Comparison of ENCODE assay signal across 8 cellular contexts in the genomic region with DNA sequence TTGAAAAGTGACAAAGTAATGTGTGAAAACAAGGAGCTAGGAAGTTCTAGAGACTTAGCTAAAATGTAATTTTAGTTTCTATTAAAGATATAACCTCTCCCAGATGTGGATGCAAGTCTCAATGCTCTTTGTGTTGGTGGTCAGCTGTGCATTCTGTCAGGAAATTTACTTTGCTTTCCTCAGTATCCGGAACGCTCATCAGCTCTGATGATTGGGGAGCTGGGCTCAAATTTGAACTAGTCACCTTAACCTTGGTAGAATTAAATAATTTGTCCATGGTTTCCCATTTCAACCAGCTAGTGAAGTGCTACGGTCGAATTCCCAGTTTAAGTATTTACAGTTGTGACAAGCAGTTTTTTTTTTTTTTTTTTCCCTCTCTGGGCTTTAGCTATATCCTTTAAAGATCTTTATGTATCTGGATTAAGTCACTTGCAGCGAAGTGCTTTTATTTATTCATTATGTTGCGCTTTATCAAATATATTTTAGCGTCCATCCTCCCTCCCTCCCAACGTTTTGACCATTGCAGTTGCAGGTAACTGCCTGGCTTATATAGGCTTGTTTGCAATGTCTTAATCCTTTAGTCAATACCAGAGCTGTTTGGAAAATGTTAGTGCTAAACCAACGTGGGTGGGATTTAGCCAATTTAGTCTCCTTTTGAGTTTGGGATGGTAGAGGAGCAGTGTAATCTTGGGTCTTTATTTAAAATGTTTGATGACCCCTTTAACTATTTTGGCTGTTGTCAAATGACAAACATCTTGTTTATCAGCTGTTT. TPM values are rescaled to one million over a fixed set of nuclear protein-coding genes. Genes with fewer than 3 reads are reported as not detected.
DNase-seq lines count a peak whose midpoint lies in the region; ATAC-seq, FAIRE-seq and TF ChIP-seq lines count a peak whose summit lies in the region.

No MANE protein-coding gene starts in this region.

- intact Hi-C loops in right cardiac atrium (cut with DNase I) = no loop called here

- H3K27ac ChIP-seq in HEK293 (ENCODE audit: extremely low read depth, low read depth, low read length) (peak overlapping the region; percentile 75), WERI-Rb-1 (no peak overlapping the region), right cardiac atrium (ENCODE audit: low read length) (no peak overlapping the region), small intestine (ENCODE audit: low read depth in 1 of 2, low read length in 1 of 2) (peak overlapping the region in 1 of 2 donors; percentile 24)

- H3K4me1 ChIP-seq in HEK293 (ENCODE audit: control insufficient read depth, insufficient read depth, low read length) = peaks cover 13% of the 10 kb centered on the region
- H3K4me1 ChIP-seq in right cardiac atrium (ENCODE audit: control insufficient read depth, insufficient read depth, low read length) = peaks cover 2% of the 10 kb centered on the region
- no peaks in the 10 kb centered on the region for H3K4me1 ChIP-seq in small intestine (ENCODE audit: control insufficient read depth in 2 of 2, insufficient read depth in 1 of 2, low read depth in 1 of 2, low read length in 1 of 2)

- TF ChIP-seq CTCF in HEK293 (tag by site-specific recombination; IDR thresholded peaks at IDR 0.05) = no peak
- no peak for TF ChIP-seq CTCF in WERI-Rb-1 (IDR thresholded peaks at IDR 0.05; ENCODE audit: low read depth, low read length)

- ATAC-seq in right cardiac atrium = no peak
- ATAC-seq in HG03460 (IDR thresholded peaks at IDR 0.05; ENCODE audit: unreplicated experiment) = no peak
- ATAC-seq in HG03045 (IDR thresholded peaks at IDR 0.05; ENCODE audit: unreplicated experiment) = no peak

- no peaks in the 10 kb centered on the region for H3K9me3 ChIP-seq in HEK293 (ENCODE audit: control insufficient read depth, insufficient read depth, low read depth, low read length)
- no peaks in the 10 kb centered on the region for H3K9me3 ChIP-seq in WERI-Rb-1 (ENCODE audit: severe bottlenecking)
- no peaks in the 10 kb centered on the region for H3K9me3 ChIP-seq in right cardiac atrium (ENCODE audit: control insufficient read depth, low read length)
- H3K9me3 ChIP-seq in small intestine (ENCODE audit: control insufficient read depth, low read depth) = no peaks in the 10 kb centered on the region

- POLR2A ChIA-PET in HEK293 (lab: Yijun Ruan, JAX) = interaction anchor here (0.6 to 2.7 kb wide), 7 partner anchors 8 to 320 kb away, joined by 3 to 16 read pairs (median 4); a partner anchor contains a TSS

- H3K27me3 ChIP-seq in WERI-Rb-1 (ENCODE audit: insufficient read depth, low read depth, severe bottlenecking) (peaks cover 8% of the 10 kb centered on the region), right cardiac atrium (ENCODE audit: control insufficient read depth, insufficient read depth) (no peaks in the 10 kb centered on the region), small intestine (ENCODE audit: control insufficient read depth in 2 of 2, insufficient read depth in 2 of 2, low read length in 2 of 2) (no peaks in the 10 kb centered on the region)

- H3K36me3 ChIP-seq in HEK293 (ENCODE audit: control insufficient read depth in 2 of 2, insufficient read depth in 1 of 2, low read length in 2 of 2) = peaks cover 6 to 11% of the 10 kb centered on the region in 2 experiments
- H3K36me3 ChIP-seq in WERI-Rb-1 = peaks cover 9% of the 10 kb centered on the region
- no peaks in the 10 kb centered on the region for H3K36me3 ChIP-seq in small intestine (ENCODE audit: control insufficient read depth in 2 of 2, insufficient read depth in 2 of 2, low read length in 2 of 2)

- no peak for DNase-seq in WERI-Rb-1
- DNase-seq in right cardiac atrium = no peak
- DNase-seq in small intestine = no peak
- no peak for DNase-seq in NCI-H146 treated with DMSO at 0.1 percent for 48 hours (lab: John Stamatoyannopoulos, UW; ENCODE audit: unreplicated experiment)
- no peak for DNase-seq in NCI-H1105 (lab: John Stamatoyannopoulos, UW)

- CTCF ChIA-PET in HEK293 (lab: Yijun Ruan, JAX) = interaction anchor here (0.6 to 0.8 kb wide), 3 partner anchors 10 to 1643 kb away, joined by 3 to 4 read pairs (median 3); no protein-coding TSS in a partner anchor

- H3K4me3 ChIP-seq in HEK293 (ENCODE audit: low read depth, low read length) = peak overlapping the region; percentile 52
- H3K4me3 ChIP-seq in WERI-Rb-1 (ENCODE audit: low read depth, low read length) = peak overlapping the region; percentile 60
- peak overlapping the region; percentile 98 for H3K4me3 ChIP-seq in right cardiac atrium (ENCODE audit: low read length)
- H3K4me3 ChIP-seq in small intestine (ENCODE audit: low read depth in 1 of 2, low read length in 2 of 2) = peak overlapping the region; percentile 65 to 78

- 3% methylated on average over 9 of the region's 9 CpGs for WGBS in right cardiac atrium
- 1 to 29% (median 8%) methylated on average over 9 of the region's 9 CpGs for WGBS in small intestine, 3 donors

- FAIRE-seq in small intestine (lab: Jason Lieb, UNC) = no peak

TF ChIP-seq in HEK293, 187 proteins besides CTCF, POLR2A, EP300 and RAD21:
- TF ChIP-seq, protein P1, sequence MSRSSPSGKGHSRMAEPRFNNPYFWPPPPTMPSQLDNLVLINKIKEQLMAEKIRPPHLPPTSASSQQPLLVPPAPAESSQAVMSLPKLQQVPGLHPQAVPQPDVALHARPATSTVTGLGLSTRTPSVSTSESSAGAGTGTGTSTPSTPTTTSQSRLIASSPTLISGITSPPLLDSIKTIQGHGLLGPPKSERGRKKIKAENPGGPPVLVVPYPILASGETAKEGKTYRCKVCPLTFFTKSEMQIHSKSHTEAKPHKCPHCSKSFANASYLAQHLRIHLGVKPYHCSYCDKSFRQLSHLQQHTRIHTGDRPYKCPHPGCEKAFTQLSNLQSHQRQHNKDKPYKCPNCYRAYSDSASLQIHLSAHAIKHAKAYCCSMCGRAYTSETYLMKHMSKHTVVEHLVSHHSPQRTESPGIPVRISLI (tag by site-specific recombination; IDR thresholded peaks at IDR 0.05) = 0 out of 2 replicates have a peak, but pooled peaks have one; percentile 56
- TF ChIP-seq ZNF785 (tag by site-specific recombination; IDR thresholded peaks at IDR 0.05) (no peak), ZFHX2 (tag by site-specific recombination; conservative IDR thresholded peaks at IDR 0.05) (0 out of 2 replicates have a peak, but pooled peaks have one; percentile 8), ZNF660 (tag by site-specific recombination; IDR thresholded peaks at IDR 0.05) (peak; percentile 69; the same call in 1 of the 2 replicates)
- TF ChIP-seq, protein P2, sequence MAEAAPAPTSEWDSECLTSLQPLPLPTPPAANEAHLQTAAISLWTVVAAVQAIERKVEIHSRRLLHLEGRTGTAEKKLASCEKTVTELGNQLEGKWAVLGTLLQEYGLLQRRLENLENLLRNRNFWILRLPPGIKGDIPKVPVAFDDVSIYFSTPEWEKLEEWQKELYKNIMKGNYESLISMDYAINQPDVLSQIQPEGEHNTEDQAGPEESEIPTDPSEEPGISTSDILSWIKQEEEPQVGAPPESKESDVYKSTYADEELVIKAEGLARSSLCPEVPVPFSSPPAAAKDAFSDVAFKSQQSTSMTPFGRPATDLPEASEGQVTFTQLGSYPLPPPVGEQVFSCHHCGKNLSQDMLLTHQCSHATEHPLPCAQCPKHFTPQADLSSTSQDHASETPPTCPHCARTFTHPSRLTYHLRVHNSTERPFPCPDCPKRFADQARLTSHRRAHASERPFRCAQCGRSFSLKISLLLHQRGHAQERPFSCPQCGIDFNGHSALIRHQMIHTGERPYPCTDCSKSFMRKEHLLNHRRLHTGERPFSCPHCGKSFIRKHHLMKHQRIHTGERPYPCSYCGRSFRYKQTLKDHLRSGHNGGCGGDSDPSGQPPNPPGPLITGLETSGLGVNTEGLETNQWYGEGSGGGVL (tag by site-specific recombination; IDR thresholded peaks at IDR 0.05) = no peak

RNA-seq across cellular contexts. Expression of a gene that starts 2.1 kb away (rescaled TPM):
- total RNA-seq in right cardiac atrium = 10 to 100 TPM; 67.8 to 94.4 (median 81.4) TPM
- polyA plus RNA-seq in right cardiac atrium = 30.3 TPM
- 10 to 100 TPM; 25.4 to 31.1 (median 27.7) TPM for polyA plus RNA-seq in small intestine

RNA-seq across cellular contexts. Expression of a gene that starts 43.3 kb away (rescaled TPM):
- 1 to 10 TPM; 1.4 to 2.0 (median 1.7) TPM for total RNA-seq in right cardiac atrium
- polyA plus RNA-seq in right cardiac atrium = 0.81 TPM
- polyA plus RNA-seq in small intestine = 1 to 10 TPM; 1.1 to 1.6 (median 1.5) TPM
